Comparison of ENCODE assay signal across 16 cellular contexts in the genomic region with DNA sequence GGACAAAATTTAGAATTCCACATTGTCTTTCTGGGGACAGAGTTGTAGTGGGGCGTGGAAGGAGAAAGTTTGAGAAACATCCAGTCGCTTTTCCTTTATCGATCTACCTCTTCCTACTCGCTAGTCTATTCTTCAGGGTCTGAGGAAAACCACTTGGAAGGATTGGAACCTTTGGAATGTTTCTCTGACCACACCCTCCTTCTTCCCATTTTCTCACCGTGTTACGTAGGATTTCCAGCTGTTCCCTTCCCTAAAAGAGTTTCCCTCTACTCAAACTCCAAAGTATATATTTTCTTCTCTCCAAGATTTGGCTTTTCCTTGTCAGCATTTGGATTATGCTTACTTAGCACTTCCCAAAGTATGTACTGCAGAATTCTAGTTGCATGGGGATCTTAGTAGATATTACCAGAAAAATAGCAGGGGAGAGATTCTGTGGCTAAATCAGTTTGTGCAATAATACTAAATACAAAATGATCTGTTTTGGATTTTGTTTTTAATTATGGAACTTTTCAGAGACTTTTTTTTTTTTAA. TPM values are rescaled to one million over a fixed set of nuclear protein-coding genes. Genes with fewer than 3 reads are reported as not detected.
DNase-seq lines count a peak whose midpoint lies in the region; ATAC-seq and TF ChIP-seq lines count a peak whose summit lies in the region.
"Had no signal": no experiment of that assay in that cellular context is flagged by ENCODE, and none has a peak within 500 bp of the region (broad histone marks: within the 10 kb centered on the region; RNA-seq: fewer than 3 reads in every experiment).

No MANE protein-coding gene starts in this region.

- no peak overlapping the region for H3K14ac ChIP-seq in mesenchymal stem cell (ENCODE audit: low read length in 2 of 2)

- H3K9me3 Mint-ChIP-seq in chondrocyte (ENCODE audit: low read depth), result peaks cover 3% of the 10 kb centered on the region
- H3K9me3 Mint-ChIP-seq: activated CD4-positive, alpha-beta T cell treated with anti-CD3 and anti-CD28 coated beads, Interleukin-2, amount 10 ng/mL, durations not matched to agents 24 days and 14 days; CD4-positive, CD25-positive, alpha-beta regulatory T cell had no signal

- no peak overlapping the region for H2BK15ac ChIP-seq in mesenchymal stem cell (ENCODE audit: low read depth, poor library complexity, severe bottlenecking)

- no peaks in the 10 kb centered on the region for H3K79me2 ChIP-seq in smooth muscle cell (ENCODE audit: low read depth)

- H4K8ac ChIP-seq in mesenchymal stem cell (ENCODE audit: low read length), result no peak overlapping the region

- POLR2A ChIA-PET in GM10248 (lab: Yijun Ruan, JAX), result no interaction called here

- CTCF ChIA-PET in GM10248 (lab: Yijun Ruan, JAX), result interaction anchor here (0.8 to 2.0 kb wide), 5 partner anchors 9 to 172 kb away, joined by 3 to 5 read pairs (median 4); no protein-coding TSS in a partner anchor

- H3K9ac ChIP-seq in mesenchymal stem cell (ENCODE audit: low read length), result peak overlapping the region; percentile 69
- H3K9ac ChIP-seq in smooth muscle cell (ENCODE audit: low read depth), result peak overlapping the region; percentile 47

- no peak for TF ChIP-seq POLR2A in heart left ventricle (IDR thresholded peaks at IDR 0.05)

- H3K4me3 Mint-ChIP-seq in chondrocyte (ENCODE audit: unreplicated experiment), result no peak overlapping the region
- H3K4me3 Mint-ChIP-seq: activated CD4-positive, alpha-beta T cell treated with anti-CD3 and anti-CD28 coated beads, Interleukin-2, amount 10 ng/mL, durations not matched to agents 24 days and 14 days; CD4-positive, CD25-positive, alpha-beta regulatory T cell had no signal

- peak overlapping the region; percentile 84 for H3K27ac Mint-ChIP-seq in chondrocyte (ENCODE audit: unreplicated experiment)
- H3K27ac Mint-ChIP-seq: activated CD4-positive, alpha-beta T cell treated with anti-CD3 and anti-CD28 coated beads, Interleukin-2, amount 10 ng/mL, durations not matched to agents 24 days and 14 days; CD4-positive, CD25-positive, alpha-beta regulatory T cell had no signal

- intact Hi-C loops in heart left ventricle (cut with DNase I) (loop anchor here in 1 of 10 donors (10.0 kb wide), 1 partner anchor 116 kb away; no protein-coding TSS in a partner anchor), left ventricle myocardium superior (cut with micrococcal nuclease) (no loop called here), sciatic nerve (cut with DNase I) (no loop called here)

- H3K4ac ChIP-seq in mesenchymal stem cell (ENCODE audit: low read depth in 1 of 2, low read length in 2 of 2), result no peak overlapping the region

- no peaks in the 10 kb centered on the region for H4K20me1 ChIP-seq in smooth muscle cell (ENCODE audit: low read depth)

- H3K4me1 ChIP-seq in heart left ventricle (peaks cover 0 to 14% (median under 1%) of the 10 kb centered on the region in 12 donors), mesenchymal stem cell (ENCODE audit: control insufficient read depth, insufficient read depth, low read depth, low read length) (peaks cover 10% of the 10 kb centered on the region), smooth muscle cell (ENCODE audit: low read depth) (peaks cover 9% of the 10 kb centered on the region)

- ATAC-seq in heart left ventricle (no peak), left ventricle myocardium superior (no peak), sciatic nerve (no peak)

- H3K9me3 ChIP-seq in heart left ventricle (no peaks in the 10 kb centered on the region), mesenchymal stem cell (ENCODE audit: control insufficient read depth, low read length) (no peaks in the 10 kb centered on the region), smooth muscle cell (replicated peaks; ENCODE audit: low read depth) (no peaks in the 10 kb centered on the region)
- H3K9me3 ChIP-seq: neutrophil had no signal

- H3K27me3 ChIP-seq in heart left ventricle (no peaks in the 10 kb centered on the region), mesenchymal stem cell (ENCODE audit: control insufficient read depth in 1 of 2, insufficient read depth in 1 of 2, low read length in 2 of 2) (peaks cover 0 to 3% of the 10 kb centered on the region in 2 experiments), smooth muscle cell (ENCODE audit: low read depth) (no peaks in the 10 kb centered on the region)

- no peak overlapping the region for H2BK5ac ChIP-seq in mesenchymal stem cell (ENCODE audit: low read depth, low read length, poor library complexity, severe bottlenecking)

- peak overlapping the region in 9 of 12 donors; percentile 1 to 66 (median 51) for H3K27ac ChIP-seq in heart left ventricle
- no peak overlapping the region for H3K27ac ChIP-seq in mesenchymal stem cell (ENCODE audit: low read length, poor library complexity, severe bottlenecking)
- H3K27ac ChIP-seq in smooth muscle cell (ENCODE audit: low read depth), result peak overlapping the region; percentile 71
- H3K27ac ChIP-seq: neutrophil had no signal

- DNase-seq in heart left ventricle (no peak), left ventricle myocardium superior (no peak), chondrocyte (ENCODE audit: low spot score) (no peak), mesenchymal stem cell (no peak), smooth muscle cell (lab: John Stamatoyannopoulos, UW; ENCODE audit: unreplicated experiment) (no peak), sciatic nerve (ENCODE audit: low spot score) (no peak), GM10248 (ENCODE audit: extremely low spot score) (no peak)
- DNase-seq in activated CD8-positive, alpha-beta memory T cell treated with anti-CD3 and anti-CD28 coated beads, Interleukin-2, amount 50 U/mL, for 48 hours, result no peak
- DNase-seq: activated CD4-positive, alpha-beta T cell treated with anti-CD3 and anti-CD28 coated beads, Interleukin-2, amount 10 ng/mL, durations not matched to agents 24 days and 14 days; activated gamma-delta T cell treated with Interleukin-2 at 50 U/mL for 16 hours; CD4-positive, CD25-positive, alpha-beta regulatory T cell; effector memory CD4-positive, alpha-beta T cell; GOT3; NCI-H187 treated with DMSO at 0.1 percent for 48 hours; NCI-H510A had no signal

- H3K27me3 Mint-ChIP-seq in chondrocyte (ENCODE audit: low read depth), result no peaks in the 10 kb centered on the region

- no peak overlapping the region for H3K23ac ChIP-seq in mesenchymal stem cell (ENCODE audit: low read length in 2 of 2)

- H2AK5ac ChIP-seq in mesenchymal stem cell (ENCODE audit: low read length, severe bottlenecking), result no peak overlapping the region

- WGBS in heart left ventricle, 4 donors, result 58 to 72% (median 63%) methylated on average over 6 of the region's 6 CpGs
- WGBS in mesenchymal stem cell, result 77% methylated on average over 6 of the region's 6 CpGs
- WGBS in smooth muscle cell (ENCODE audit: low lambda C conversion rate), result 56% methylated on average over 6 of the region's 6 CpGs

- H3K36me3 Mint-ChIP-seq in chondrocyte (ENCODE audit: low read depth), result no peaks in the 10 kb centered on the region
- H3K36me3 Mint-ChIP-seq: CD4-positive, CD25-positive, alpha-beta regulatory T cell had no signal

- no peak overlapping the region for H2BK12ac ChIP-seq in mesenchymal stem cell (ENCODE audit: low read length in 2 of 2)

- H3K4me3 ChIP-seq in heart left ventricle, result peak overlapping the region in 7 of 12 donors; percentile 2 to 61 (median 21)
- H3K4me3 ChIP-seq in mesenchymal stem cell (ENCODE audit: insufficient read depth in 1 of 2, low read depth in 1 of 2, low read length in 2 of 2), result peak overlapping the region in 1 of 2 experiments; percentile 47
- H3K4me3 ChIP-seq in smooth muscle cell, result no peak overlapping the region

- no peak overlapping the region for H2BK120ac ChIP-seq in mesenchymal stem cell (ENCODE audit: low read depth, low read length)

- TF ChIP-seq CTCF in heart left ventricle (IDR thresholded peaks at IDR 0.05) (no peak), chondrocyte (IDR thresholded peaks at IDR 0.05) (no peak), smooth muscle cell (IDR thresholded peaks at IDR 0.05; ENCODE audit: borderline replicate concordance, insufficient read depth, poor library complexity, severe bottlenecking) (no peak), GM10248 (IDR thresholded peaks at IDR 0.05; ENCODE audit: control extremely low read depth, extremely low read depth, low read depth, missing control alignments) (no peak)

- peaks cover 21% of the 10 kb centered on the region for H3F3A ChIP-seq in smooth muscle cell (ENCODE audit: low read depth)

- H3K18ac ChIP-seq in mesenchymal stem cell (ENCODE audit: low read depth in 1 of 2, low read length in 2 of 2), result no peak overlapping the region

- H3K36me3 ChIP-seq in heart left ventricle, result no peaks in the 10 kb centered on the region
- H3K36me3 ChIP-seq in mesenchymal stem cell (ENCODE audit: control insufficient read depth in 1 of 2, insufficient read depth in 2 of 2, low read depth in 1 of 2, low read length in 2 of 2), result no peaks in the 10 kb centered on the region
- no peaks in the 10 kb centered on the region for H3K36me3 ChIP-seq in smooth muscle cell (ENCODE audit: low read depth)
- H3K36me3 ChIP-seq: neutrophil had no signal

- H3K79me1 ChIP-seq in mesenchymal stem cell (replicated peaks; ENCODE audit: low read length, poor library complexity, severe bottlenecking), result no peaks in the 10 kb centered on the region

- H3K4me2 ChIP-seq in mesenchymal stem cell (ENCODE audit: low read length, poor library complexity, severe bottlenecking) (no peak overlapping the region), smooth muscle cell (peak overlapping the region; percentile 66)

- H2AFZ ChIP-seq in mesenchymal stem cell (ENCODE audit: low read depth, low read length) (no peak overlapping the region), smooth muscle cell (ENCODE audit: low read depth) (no peak overlapping the region)

- H4K91ac ChIP-seq in mesenchymal stem cell (ENCODE audit: low read length), result no peak overlapping the region

- peaks cover 40% of the 10 kb centered on the region for H3K4me1 Mint-ChIP-seq in chondrocyte (ENCODE audit: low read depth)
- H3K4me1 Mint-ChIP-seq: activated CD4-positive, alpha-beta T cell treated with anti-CD3 and anti-CD28 coated beads, Interleukin-2, amount 10 ng/mL, durations not matched to agents 24 days and 14 days had no signal

RNA-seq across cellular contexts. Expression of a gene that starts 4.9 kb away (rescaled TPM):
- 1 to 10 TPM; 1.3 to 9.3 (median 4.2) TPM for total RNA-seq in heart left ventricle
- polyA plus RNA-seq in heart left ventricle, result 1 to 10 TPM; 1.3 to 4.4 TPM
- total RNA-seq in left ventricle myocardium superior, result 2.7 TPM
- total RNA-seq in chondrocyte, result 0.63 to 2.2 TPM (median 0.72 TPM) in 3 replicates
- 0.28 TPM for polyA plus RNA-seq in mesenchymal stem cell (2013, experiment 1 of 2)
- polyA plus RNA-seq in mesenchymal stem cell (2013, experiment 2 of 2), result 0.22 TPM
- 6.5 and 16.6 TPM in 2 replicates for total RNA-seq in smooth muscle cell
- polyA plus RNA-seq in smooth muscle cell, result 3.8 and 4.8 TPM in 2 replicates
- 17.6 TPM for total RNA-seq in sciatic nerve
- total RNA-seq: activated CD4-positive, alpha-beta T cell treated with anti-CD3 and anti-CD28 coated beads, Interleukin-2, amount 10 ng/mL, durations not matched to agents 24 days and 14 days had no signal
